1 cellular context compared by ENCODE assay signal in genomic region chr2:39146022-39146421, GRCh38.
A peak's percentile ranks its signal among the peaks of the same experiment; 100 is the strongest.
TF ChIP-seq lines count a peak whose summit lies in the region.

No MANE protein-coding gene starts in this region.

TF ChIP-seq in K562, 482 proteins besides CTCF, POLR2A, EP300 and RAD21:
- TF ChIP-seq ZNF12 (CRISPR knock-in tag; IDR thresholded peaks at IDR 0.05) (no peak), NFE2L1 (tag; IDR thresholded peaks at IDR 0.05; ENCODE audit: borderline replicate concordance, low read depth) (no peak), NRF1 (conservative IDR thresholded peaks at IDR 0.05 in 1 of 2, IDR thresholded peaks at IDR 0.05 in 1 of 2) (no peak), ZNF263 (CRISPR knock-in tag; IDR thresholded peaks at IDR 0.05; ENCODE audit: borderline replicate concordance) (no peak), ZFP36 (IDR thresholded peaks at IDR 0.05; ENCODE audit: low read depth, low read length, partially characterized antibody) (peak; percentile 20)
TF ChIP-seq in K562: peak in this region for 1.
